Comparison of ENCODE assay signal across 8 cellular contexts in genomic region chr5:93581738-93582414, GRCh38. TPM values are rescaled to one million over a fixed set of nuclear protein-coding genes. Genes with fewer than 3 reads are reported as not detected.
DNase-seq lines count a peak whose midpoint lies in the region; ATAC-seq and TF ChIP-seq lines count a peak whose summit lies in the region.

No MANE protein-coding gene starts in this region.

- H3K4me1 ChIP-seq in RWPE2 (ENCODE audit: insufficient read depth, poor library complexity, severe bottlenecking), result no peaks in the 10 kb centered on the region
- peaks cover 31 to 47% of the 10 kb centered on the region in 2 donors for H3K4me1 ChIP-seq in thoracic aorta (ENCODE audit: control insufficient read depth in 1 of 2, low read depth in 2 of 2)

- H3K27me3 ChIP-seq in RWPE2 (ENCODE audit: insufficient read depth, poor library complexity, severe bottlenecking), result peaks cover 11% of the 10 kb centered on the region
- peaks cover 8% of the 10 kb centered on the region for H3K27me3 ChIP-seq in thoracic aorta (replicated peaks; ENCODE audit: insufficient read depth)

- ATAC-seq in RWPE2 (ENCODE audit: low read depth), result no peak
- ATAC-seq in thoracic aorta (ENCODE audit: insufficient number of reproducible peaks, low FRiP score, low read depth), result no peak
- ATAC-seq in HG03097 (IDR thresholded peaks at IDR 0.05; ENCODE audit: low FRiP score, unreplicated experiment), result no peak

- H3K27ac ChIP-seq in RWPE2 (ENCODE audit: poor library complexity, severe bottlenecking) (no peak overlapping the region), thoracic aorta (no peak overlapping the region)

- H3K9me3 ChIP-seq in RWPE2 (ENCODE audit: severe bottlenecking) (no peaks in the 10 kb centered on the region), thoracic aorta (no peaks in the 10 kb centered on the region)

- TF ChIP-seq CTCF in RWPE2 (IDR thresholded peaks at IDR 0.05; ENCODE audit: poor library complexity, severe bottlenecking) (no peak), fibroblast of pulmonary artery (IDR thresholded peaks at IDR 0.05; ENCODE audit: low read length, missing control alignments) (no peak), thoracic aorta (IDR thresholded peaks at IDR 0.05) (no peak)

- H3K4me3 ChIP-seq in RWPE2 (ENCODE audit: severe bottlenecking) (peak overlapping the region; percentile 91), fibroblast of pulmonary artery (replicated peaks; ENCODE audit: low read depth, low read length) (peak overlapping the region; percentile 89), thoracic aorta (peak overlapping the region; percentile 81)

- peak; percentile 39 for DNase-seq in NCI-H510A treated with DMSO at 0.1 percent for 48 hours (lab: John Stamatoyannopoulos, UW)
- DNase-seq in NCI-H510A (lab: John Stamatoyannopoulos, UW), result no peak
- DNase-seq in RWPE2 (ENCODE audit: low spot score), result no peak
- peak; percentile 86 for DNase-seq in fibroblast of pulmonary artery (ENCODE audit: low read depth)
- no peak for DNase-seq in thoracic aorta (ENCODE audit: low spot score)
- DNase-seq in GOT3 (lab: John Stamatoyannopoulos, UW), result no peak
- DNase-seq in SKM-1 (lab: John Stamatoyannopoulos, UW; ENCODE audit: unreplicated experiment), result no peak

- no peaks in the 10 kb centered on the region for H3K36me3 ChIP-seq in RWPE2 (ENCODE audit: low read depth)
- H3K36me3 ChIP-seq in thoracic aorta, result no peaks in the 10 kb centered on the region

RNA-seq across cellular contexts. Expression of gene NR2F1-AS1, which starts 0.9 kb away (rescaled TPM):
- total RNA-seq in thoracic aorta, result 1 to 10 TPM in 1 of 2 donors, under 1 TPM in 1; 0.54 to 8.7 TPM

RNA-seq across cellular contexts. Expression of gene NR2F1, which starts 1.1 kb away (rescaled TPM):
- 1 to 10 TPM; 1.1 to 3.4 TPM for total RNA-seq in thoracic aorta

Comparison
In these comparisons a context has a peak if more than half of its experiments do, and no peak if none do; other contexts are left out.
1. DNase-seq: peak in NCI-H510A treated with DMSO at 0.1 percent for 48 hours (single experiment) and fibroblast of pulmonary artery (single experiment); none in NCI-H510A (single experiment), RWPE2 (single experiment), thoracic aorta (single experiment), GOT3 (single experiment) and SKM-1 (single experiment).
2. Peak in every context shown above with its lines, with median percentiles within 50 percentile points of each other: H3K4me3 ChIP-seq.